27 cellular contexts compared by ENCODE assay signal in genomic region chr5:133384903-133385302, GRCh38.
"Had no signal": no experiment of that assay in that cellular context is flagged by ENCODE, and none has a peak within 500 bp of the region (broad histone marks: within the 10 kb centered on the region; RNA-seq: fewer than 3 reads in every experiment).

No MANE protein-coding gene starts in this region.

- H3K4me1 ChIP-seq: esophagus muscularis mucosa, foreskin keratinocyte, heart left ventricle, left ventricle myocardium inferior, pancreas had no signal

- H3K36me3 Mint-ChIP-seq: natural killer cell treated with Interleukin-12 subunit alpha and Interleukin-12 subunit beta and Interleukin-15 and Interleukin-18, amount 100 ng/mL, for 72 hours; stimulated activated naive B cell treated with anti-CD40 and anti-IgM and Interleukin-4, amounts not matched to agents 10 μg/mL and 1 μg/mL and 100 μg/mL, for 72 hours had no signal

- H3K27ac Mint-ChIP-seq: activated T-cell treated with anti-CD3 and anti-CD28 coated beads, Interleukin-2, amount 50 U/mL, for 72 hours; natural killer cell treated with Interleukin-12 subunit alpha and Interleukin-12 subunit beta and Interleukin-15 and Interleukin-18, amount 100 ng/mL, for 72 hours; stimulated activated naive B cell treated with anti-CD40 and anti-IgM and Interleukin-4, amounts not matched to agents 10 μg/mL and 1 μg/mL and 100 μg/mL, for 72 hours had no signal

- H3K4me3 ChIP-seq: esophagus muscularis mucosa, heart left ventricle, left ventricle myocardium inferior, lung, mucosa of descending colon, pancreas, prostate gland, thoracic aorta had no signal

- H3K9me3 ChIP-seq: esophagus muscularis mucosa, heart left ventricle, left ventricle myocardium inferior, mucosa of descending colon, pancreas, prostate gland, thoracic aorta had no signal

- H3K9me3 Mint-ChIP-seq: activated T-cell treated with anti-CD3 and anti-CD28 coated beads, Interleukin-2, amount 50 U/mL, for 72 hours; natural killer cell treated with Interleukin-12 subunit alpha and Interleukin-12 subunit beta and Interleukin-15 and Interleukin-18, amount 100 ng/mL, for 72 hours; stimulated activated naive B cell treated with anti-CD40 and anti-IgM and Interleukin-4, amounts not matched to agents 10 μg/mL and 1 μg/mL and 100 μg/mL, for 72 hours had no signal

- H3K4me1 Mint-ChIP-seq: stimulated activated naive B cell treated with anti-CD40 and anti-IgM and Interleukin-4, amounts not matched to agents 10 μg/mL and 1 μg/mL and 100 μg/mL, for 72 hours had no signal

- H3K36me3 ChIP-seq: brain microvascular endothelial cell, esophagus muscularis mucosa, heart left ventricle, left ventricle myocardium inferior, pancreas, prostate gland, thoracic aorta had no signal

- H3K27ac ChIP-seq: brain microvascular endothelial cell, esophagus muscularis mucosa, foreskin keratinocyte, heart left ventricle, left ventricle myocardium inferior, pancreas, thoracic aorta, VCaP had no signal

- H3K27me3 ChIP-seq: pancreas had no signal

- ATAC-seq: activated T-cell treated with anti-CD3 and anti-CD28 coated beads, Interleukin-2, amount 50 U/mL, for 72 hours; foreskin keratinocyte; mucosa of descending colon; natural killer cell treated with Interleukin-12 subunit alpha and Interleukin-12 subunit beta and Interleukin-15 and Interleukin-18, amount 100 ng/mL, for 72 hours; pancreas; sciatic nerve; stimulated activated naive B cell treated with anti-CD40 and anti-IgM and Interleukin-4, amounts not matched to agents 10 μg/mL and 1 μg/mL and 100 μg/mL, for 72 hours had no signal

- DNase-seq: activated CD4-positive, alpha-beta T cell treated with anti-CD3 and anti-CD28 coated beads for 4 hours; activated CD4-positive, alpha-beta T cell treated with anti-CD3 and anti-CD28 coated beads, Interleukin-2, amount 50 U/mL, for 4 hours; activated naive CD4-positive, alpha-beta T cell treated with anti-CD3 and anti-CD28 coated beads, Interleukin-2, amount 50 U/mL, for 16 hours; activated T-cell treated with anti-CD3 and anti-CD28 coated beads for 4 hours; activated T-cell treated with anti-CD3 and anti-CD28 coated beads, Interleukin-2, amount 50 U/mL, for 72 hours; amniotic stem cell; brain microvascular endothelial cell; caudate nucleus; foreskin keratinocyte; heart left ventricle; kidney glomerular epithelial cell; left ventricle myocardium inferior; mesendoderm; mucosa of descending colon; pancreas; retina; small intestine; stimulated activated CD4-positive, alpha-beta T cell treated with anti-CD3 and anti-CD28 coated beads, Interleukin-4, amount 100 ng/mL, for 24 hours; stimulated activated naive B cell treated with anti-CD40 and anti-IgM and Interleukin-4, amounts not matched to agents 10 μg/mL and 1 μg/mL and 100 μg/mL, for 72 hours; trophoblast cell had no signal

- H3K4me3 Mint-ChIP-seq: activated T-cell treated with anti-CD3 and anti-CD28 coated beads, Interleukin-2, amount 50 U/mL, for 72 hours; natural killer cell treated with Interleukin-12 subunit alpha and Interleukin-12 subunit beta and Interleukin-15 and Interleukin-18, amount 100 ng/mL, for 72 hours; stimulated activated naive B cell treated with anti-CD40 and anti-IgM and Interleukin-4, amounts not matched to agents 10 μg/mL and 1 μg/mL and 100 μg/mL, for 72 hours had no signal
